1 cellular context compared by ENCODE assay signal in genomic region chr10:101781655-101781983, GRCh38.
TF ChIP-seq lines count a peak whose summit lies in the region.

No MANE protein-coding gene starts in this region.

TF ChIP-seq in IMR-90, 13 proteins besides CTCF, POLR2A, EP300 and RAD21:
- TF ChIP-seq CEBPB (IDR thresholded peaks at IDR 0.05; ENCODE audit: low read depth, low read length) (no peak), BHLHE40 (IDR thresholded peaks at IDR 0.05; ENCODE audit: low read depth, low read length) (no peak), MAFK (IDR thresholded peaks at IDR 0.05; ENCODE audit: low read depth, low read length) (no peak), ELK1 (IDR thresholded peaks at IDR 0.05; ENCODE audit: borderline replicate concordance, low read depth, low read length) (no peak)
